Comparison of ENCODE assay signal across 22 cellular contexts in the genomic region with DNA sequence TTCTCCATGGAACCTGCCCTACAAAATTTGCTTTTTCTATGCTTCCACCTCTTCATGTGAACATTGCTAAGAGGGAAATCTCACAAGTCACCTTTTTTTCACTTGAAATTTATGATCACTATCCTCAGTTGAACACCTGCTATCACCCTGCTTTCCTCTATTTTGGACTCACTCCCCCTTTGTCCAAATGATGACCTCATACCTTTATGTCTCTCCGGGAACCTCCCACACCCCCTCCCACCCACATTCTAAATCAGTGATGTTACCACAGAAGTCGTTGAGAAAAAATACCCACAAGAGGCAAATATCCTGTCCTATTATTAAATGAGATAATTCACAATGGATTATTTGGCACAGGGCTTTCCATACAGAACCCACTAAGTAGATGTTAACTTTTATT.
"Had no signal": no experiment of that assay in that cellular context is flagged by ENCODE, and none has a peak within 500 bp of the region (broad histone marks: within the 10 kb centered on the region; RNA-seq: fewer than 3 reads in every experiment).

No MANE protein-coding gene starts in this region.

- H3K27me3 ChIP-seq: hepatocyte, ovary, right atrium auricular region, spleen, suprapubic skin, tibial artery, upper lobe of right lung, uterus had no signal

- H3K36me3 ChIP-seq: left ventricle myocardium inferior, ovary, right atrium auricular region, spleen, suprapubic skin, thoracic aorta, tibial artery, upper lobe of right lung, uterus had no signal

- H3K27ac ChIP-seq: hepatocyte, left ventricle myocardium inferior, ovary, right atrium auricular region, spleen, suprapubic skin, thoracic aorta, tibial artery, upper lobe of right lung, uterus had no signal

- H3K9me3 ChIP-seq: left ventricle myocardium inferior, ovary, right atrium auricular region, spleen, suprapubic skin, thoracic aorta, tibial artery, upper lobe of right lung, uterus had no signal

- H3K79me2 ChIP-seq: hepatocyte had no signal

- H3K4me2 ChIP-seq: hepatocyte had no signal

- FAIRE-seq: small intestine had no signal

- H3K4me1 ChIP-seq: suprapubic skin, upper lobe of right lung, uterus had no signal

- H3K4me3 ChIP-seq: hepatocyte, left ventricle myocardium inferior, lung, ovary, right atrium auricular region, spleen, suprapubic skin, thoracic aorta, tibial artery, upper lobe of right lung, uterus had no signal

- ATAC-seq: natural killer cell; sciatic nerve; stimulated activated effector memory CD8-positive, alpha-beta T cell treated with anti-CD3 and anti-CD28 coated beads, Interleukin-12 subunit alpha, Interleukin-12 subunit beta, amount 100 ng/mL, for 72 hours; upper lobe of right lung had no signal

- DNase-seq: islet precursor cell; left ventricle myocardium inferior; mesendoderm; naive B cell; natural killer cell; nephron progenitor cell; ovary; small intestine; spleen; stimulated activated CD4-positive, alpha-beta T cell treated with anti-CD3 and anti-CD28 coated beads, Interleukin-4, amount 100 ng/mL, for 24 hours; stimulated activated naive CD4-positive, alpha-beta T cell; tibial artery; trophoblast cell; upper lobe of right lung had no signal

- H2AFZ ChIP-seq: hepatocyte had no signal
